Comparison of ENCODE assay signal across 2 cellular contexts in genomic region chr15:40930430-40931299, GRCh38.
TF ChIP-seq lines count a peak whose summit lies in the region.

No MANE protein-coding gene starts in this region.

TF ChIP-seq in A549, 52 proteins besides CTCF, POLR2A, EP300 and RAD21 (continued from another document):
- TF ChIP-seq HMGXB4 (CRISPR knock-in tag; IDR thresholded peaks at IDR 0.05; ENCODE audit: borderline replicate concordance), result no peak
- TF ChIP-seq FOXS1 (CRISPR knock-in tag; IDR thresholded peaks at IDR 0.05), result no peak
- TF ChIP-seq SMC3 (IDR thresholded peaks at IDR 0.05), result peak; percentile 49
- TF ChIP-seq HDAC2 (IDR thresholded peaks at IDR 0.05), result no peak
- TF ChIP-seq CBX8 (IDR thresholded peaks at IDR 0.05), result no peak
- TF ChIP-seq ZC3H11A (IDR thresholded peaks at IDR 0.05), result no peak
- TF ChIP-seq NPAS2 (CRISPR knock-in tag; IDR thresholded peaks at IDR 0.05; ENCODE audit: borderline replicate concordance), result no peak
- peak; percentile 57 for TF ChIP-seq MAX (IDR thresholded peaks at IDR 0.05)
- TF ChIP-seq E2F6 (IDR thresholded peaks at IDR 0.05; ENCODE audit: borderline replicate concordance, low read depth), result peak; percentile 61; the same call in 1 of the 2 replicates
- TF ChIP-seq BHLHE40 (IDR thresholded peaks at IDR 0.05; ENCODE audit: low read depth, low read length), result no peak
- TF ChIP-seq REST (IDR thresholded peaks at IDR 0.05), result no peak
- no peak for TF ChIP-seq CEBPB (IDR thresholded peaks at IDR 0.05)
- no peak for TF ChIP-seq RNF2 (IDR thresholded peaks at IDR 0.05; ENCODE audit: borderline replicate concordance, low read depth)
- TF ChIP-seq TP53 (CRISPR knock-in tag; IDR thresholded peaks at IDR 0.05), result no peak
- TF ChIP-seq EHMT2 (IDR thresholded peaks at IDR 0.05; ENCODE audit: low read depth), result no peak
- TF ChIP-seq SREBF2 (IDR thresholded peaks at IDR 0.05), result no peak
- no peak for TF ChIP-seq CBX2 (IDR thresholded peaks at IDR 0.05; ENCODE audit: borderline replicate concordance, low read depth)
- TF ChIP-seq KDM1A (IDR thresholded peaks at IDR 0.05; ENCODE audit: low read depth), result no peak
- TF ChIP-seq CHD4 (IDR thresholded peaks at IDR 0.05; ENCODE audit: borderline replicate concordance), result no peak
- TF ChIP-seq ESRRA (IDR thresholded peaks at IDR 0.05; ENCODE audit: borderline replicate concordance, low read length), result no peak
- TF ChIP-seq TFCP2L1 (CRISPR knock-in tag; IDR thresholded peaks at IDR 0.05), result no peak
TF ChIP-seq in A549: peak in this region for 3.

TF ChIP-seq in GM23338, 12 proteins besides CTCF, POLR2A, EP300 and RAD21 (continued from another document):
- no peak for TF ChIP-seq REST (IDR thresholded peaks at IDR 0.05; ENCODE audit: unreplicated experiment)
- TF ChIP-seq, protein P1, sequence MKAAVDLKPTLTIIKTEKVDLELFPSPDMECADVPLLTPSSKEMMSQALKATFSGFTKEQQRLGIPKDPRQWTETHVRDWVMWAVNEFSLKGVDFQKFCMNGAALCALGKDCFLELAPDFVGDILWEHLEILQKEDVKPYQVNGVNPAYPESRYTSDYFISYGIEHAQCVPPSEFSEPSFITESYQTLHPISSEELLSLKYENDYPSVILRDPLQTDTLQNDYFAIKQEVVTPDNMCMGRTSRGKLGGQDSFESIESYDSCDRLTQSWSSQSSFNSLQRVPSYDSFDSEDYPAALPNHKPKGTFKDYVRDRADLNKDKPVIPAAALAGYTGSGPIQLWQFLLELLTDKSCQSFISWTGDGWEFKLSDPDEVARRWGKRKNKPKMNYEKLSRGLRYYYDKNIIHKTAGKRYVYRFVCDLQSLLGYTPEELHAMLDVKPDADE (IDR thresholded peaks at IDR 0.05), result no peak
- no peak for TF ChIP-seq CREB1 (CRISPR knock-in tag; IDR thresholded peaks at IDR 0.05; ENCODE audit: low read depth)
- TF ChIP-seq EZH2 (IDR thresholded peaks at IDR 0.05; ENCODE audit: low read depth, unreplicated experiment), result no peak
- TF ChIP-seq ZNF331 (CRISPR knock-in tag; IDR thresholded peaks at IDR 0.05; ENCODE audit: low read depth), result no peak
- TF ChIP-seq ZNF114 (CRISPR knock-in tag; IDR thresholded peaks at IDR 0.05), result no peak
- TF ChIP-seq ZNF462 (CRISPR knock-in tag; IDR thresholded peaks at IDR 0.05), result no peak
- no peak for TF ChIP-seq NANOG (IDR thresholded peaks at IDR 0.05; ENCODE audit: borderline replicate concordance)
- TF ChIP-seq JUNB (IDR thresholded peaks at IDR 0.05; ENCODE audit: unreplicated experiment), result no peak
- TF ChIP-seq POLR2AphosphoS5 (IDR thresholded peaks at IDR 0.05; ENCODE audit: low read depth), result no peak
- TF ChIP-seq STAT1 (IDR thresholded peaks at IDR 0.05; ENCODE audit: unreplicated experiment), result no peak
